In the genomic region with DNA sequence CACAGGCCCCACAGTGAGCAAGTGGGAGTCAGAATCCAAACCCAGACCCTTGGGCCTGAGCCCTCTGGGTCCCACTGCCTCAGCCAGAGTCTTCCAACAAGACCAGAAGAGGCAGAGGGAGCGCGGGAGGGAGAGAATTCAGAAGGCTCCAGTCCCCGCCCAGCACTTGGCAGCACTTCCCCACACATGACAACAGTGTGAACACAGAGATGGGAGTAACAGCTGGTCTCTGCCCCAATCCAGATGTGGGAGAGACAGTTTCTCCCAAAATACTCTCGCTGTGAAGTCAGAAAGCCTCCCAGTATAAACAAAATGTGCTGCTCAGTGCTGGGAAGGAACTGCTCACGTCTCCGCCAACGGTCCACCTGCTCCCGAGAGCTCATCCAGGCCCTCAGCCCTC, we compare ENCODE assay signal across 17 cellular contexts.
A peak's percentile ranks its signal among the peaks of the same experiment; 100 is the strongest.
DNase-seq lines count a peak whose midpoint lies in the region; ATAC-seq, FAIRE-seq and TF ChIP-seq lines count a peak whose summit lies in the region.
"Had no signal": no experiment of that assay in that cellular context is flagged by ENCODE, and none has a peak within 500 bp of the region (broad histone marks: within the 10 kb centered on the region; RNA-seq: fewer than 3 reads in every experiment).

No MANE protein-coding gene starts in this region.

- H3K4me3 Mint-ChIP-seq in activated CD4-positive, alpha-beta T cell treated with anti-CD3 and anti-CD28 coated beads for 36 hours: no peak overlapping the region
- H3K4me3 Mint-ChIP-seq: activated CD8-positive, alpha-beta T cell treated with anti-CD3 and anti-CD28 coated beads for 36 hours; neural crest cell; stimulated activated naive CD8-positive, alpha-beta T cell treated with anti-CD3 and anti-CD28 coated beads, Interleukin-15, Interleukin-2, amounts not matched to agents 100 ng/mL and 50 ng/mL, for 24 hours had no signal

- H3K9ac ChIP-seq in GM23248: no peak overlapping the region

- no peaks in the 10 kb centered on the region for H3K79me2 ChIP-seq in GM23248 (ENCODE audit: insufficient read depth)

- no peaks in the 10 kb centered on the region for H4K20me1 ChIP-seq in GM23248 (ENCODE audit: insufficient read depth)

- no peaks in the 10 kb centered on the region for H3K27me3 ChIP-seq in GM23248 (replicated peaks; ENCODE audit: insufficient read depth)
- peaks cover 6% of the 10 kb centered on the region for H3K27me3 ChIP-seq in lower lobe of right lung (ENCODE audit: low read depth)

- peak; percentile 69 for DNase-seq in GM23248
- DNase-seq in fibroblast of peridontal ligament (ENCODE audit: extremely low read depth): peak; percentile 88
- peak; percentile 64 for DNase-seq in lower lobe of right lung
- peak in 38 of 49 donors; percentile 2 to 69 (median 28) for DNase-seq in substantia nigra (lab: John Stamatoyannopoulos, UW)
- no peak for DNase-seq in activated CD4-positive, alpha-beta T cell treated with anti-CD3 and anti-CD28 coated beads for 36 hours
- no peak for DNase-seq in KG1 (lab: John Stamatoyannopoulos, UW)
- no peak for DNase-seq in GM19239 (ENCODE audit: insufficient read length, low spot score)
- DNase-seq in effector CD8-positive, alpha-beta T cell (lab: John Stamatoyannopoulos, UW): no peak
- DNase-seq: activated CD8-positive, alpha-beta T cell treated with anti-CD3 and anti-CD28 coated beads for 36 hours; activated naive CD4-positive, alpha-beta T cell treated with Interleukin-2 at 50 U/mL for 16 hours; NCI-H187 treated with DMSO at 0.1 percent for 48 hours; stimulated activated CD4-positive, alpha-beta T cell treated with anti-CD3 and anti-CD28 coated beads, Interleukin-2, amount 100 ng/mL, for 48 hours had no signal

- POLR2A ChIA-PET in activated CD4-positive, alpha-beta T cell treated with anti-CD3 and anti-CD28 coated beads for 36 hours (lab: Charles Lee): no interaction called here

- no peaks in the 10 kb centered on the region for H3K4me1 ChIP-seq in GM23248 (ENCODE audit: insufficient read depth)
- H3K4me1 ChIP-seq in lower lobe of right lung: peaks cover 4% of the 10 kb centered on the region

- peak; percentile 51 to 60 for ATAC-seq in lower lobe of right lung
- ATAC-seq in activated CD4-positive, alpha-beta T cell treated with anti-CD3 and anti-CD28 coated beads for 36 hours: no peak
- ATAC-seq: activated CD8-positive, alpha-beta T cell treated with anti-CD3 and anti-CD28 coated beads for 36 hours; HepG2 had no signal

- CTCF ChIA-PET in activated CD4-positive, alpha-beta T cell treated with anti-CD3 and anti-CD28 coated beads for 36 hours (lab: Charles Lee): interaction anchor here (0.6 kb wide), 1 partner anchor 321 kb away, joined by 3 read pairs; no protein-coding TSS in a partner anchor

- H3K27ac Mint-ChIP-seq in activated CD4-positive, alpha-beta T cell treated with anti-CD3 and anti-CD28 coated beads for 36 hours: no peak overlapping the region
- H3K27ac Mint-ChIP-seq: activated CD8-positive, alpha-beta T cell treated with anti-CD3 and anti-CD28 coated beads for 36 hours; stimulated activated naive CD8-positive, alpha-beta T cell treated with anti-CD3 and anti-CD28 coated beads, Interleukin-15, Interleukin-2, amounts not matched to agents 100 ng/mL and 50 ng/mL, for 24 hours had no signal

- 14 to 26% methylated on average over 7 to 8 of the region's 8 CpGs for WGBS in GM23248 (ENCODE audit: low coverage in 1 of 2, low lambda C conversion rate in 2 of 2, missing lambda C conversion rate in 2 of 2), 2 experiments

- intact Hi-C loops in lower lobe of right lung (cut with DNase I): no loop called here
- intact Hi-C loops in activated CD4-positive, alpha-beta T cell treated with anti-CD3 and anti-CD28 coated beads for 36 hours (cut with DNase I, micrococcal nuclease): no loop called here

- H3F3A ChIP-seq in GM23248 (ENCODE audit: insufficient read depth): no peaks in the 10 kb centered on the region

- no peak overlapping the region for H3K27ac ChIP-seq in GM23248
- H3K27ac ChIP-seq in lower lobe of right lung: no peak overlapping the region
- no peak overlapping the region for H3K27ac ChIP-seq in substantia nigra (ENCODE audit: low read depth, low read length, poor library complexity, severe bottlenecking)
- H3K27ac ChIP-seq: C4-2B had no signal

- in situ Hi-C loops in GM23248 (cut with MboI): no loop called here

- peaks cover 10% of the 10 kb centered on the region for H3K27me3 Mint-ChIP-seq in activated CD4-positive, alpha-beta T cell treated with anti-CD3 and anti-CD28 coated beads for 36 hours

- H3K9me2 ChIP-seq in GM23248 (ENCODE audit: insufficient read depth): no peaks in the 10 kb centered on the region

- no peak for FAIRE-seq in GM19239 (lab: Jason Lieb, UNC)
- FAIRE-seq: H1, HepG2 had no signal

- TF ChIP-seq CTCF in lower lobe of right lung (IDR thresholded peaks at IDR 0.05): no peak

- no peaks in the 10 kb centered on the region for H3K9me3 ChIP-seq in GM23248 (ENCODE audit: low read depth)
- H3K9me3 ChIP-seq in lower lobe of right lung: no peaks in the 10 kb centered on the region

- H3K4me2 ChIP-seq in GM23248 (ENCODE audit: unreplicated experiment): no peak overlapping the region

- no peaks in the 10 kb centered on the region for H3K4me1 Mint-ChIP-seq in activated CD4-positive, alpha-beta T cell treated with anti-CD3 and anti-CD28 coated beads for 36 hours

- no peaks in the 10 kb centered on the region for H3K36me3 ChIP-seq in GM23248 (ENCODE audit: low read depth)
- H3K36me3 ChIP-seq in lower lobe of right lung: no peaks in the 10 kb centered on the region

- H2AFZ ChIP-seq in GM23248: no peak overlapping the region

- no peaks in the 10 kb centered on the region for H3K36me3 Mint-ChIP-seq in activated CD4-positive, alpha-beta T cell treated with anti-CD3 and anti-CD28 coated beads for 36 hours (ENCODE audit: low read depth)

- H3K9me3 Mint-ChIP-seq in activated CD4-positive, alpha-beta T cell treated with anti-CD3 and anti-CD28 coated beads for 36 hours (ENCODE audit: low read depth): no peaks in the 10 kb centered on the region
- H3K9me3 Mint-ChIP-seq: activated CD8-positive, alpha-beta T cell treated with anti-CD3 and anti-CD28 coated beads for 36 hours; neural crest cell; stimulated activated naive CD8-positive, alpha-beta T cell treated with anti-CD3 and anti-CD28 coated beads, Interleukin-15, Interleukin-2, amounts not matched to agents 100 ng/mL and 50 ng/mL, for 24 hours had no signal

- no peak overlapping the region for H3K4me3 ChIP-seq in GM23248
- H3K4me3 ChIP-seq in lower lobe of right lung: no peak overlapping the region

Comparison
In these comparisons a context has a peak if more than half of its experiments do, and no peak if none do; other contexts are left out.
1. DNase-seq: peak in GM23248 (single experiment), fibroblast of peridontal ligament (single experiment), lower lobe of right lung (single experiment) and substantia nigra (38 of 49); none in activated CD4-positive, alpha-beta T cell treated with anti-CD3 and anti-CD28 coated beads for 36 hours (single experiment), KG1 (single experiment), GM19239 (single experiment) and effector CD8-positive, alpha-beta T cell (single experiment).